In genomic region chr7:140025814-140026433, GRCh38 we compare ENCODE assay signal across 8 cellular contexts.
"Had no signal": no experiment of that assay in that cellular context is flagged by ENCODE, and none has a peak within 500 bp of the region (broad histone marks: within the 10 kb centered on the region; RNA-seq: fewer than 3 reads in every experiment).

No MANE protein-coding gene starts in this region.

- H3K27ac ChIP-seq: HL-60 had no signal

- H3K9me3 Mint-ChIP-seq: IgD-negative memory B cell had no signal

- H3K4me3 Mint-ChIP-seq: IgD-negative memory B cell had no signal

- H3K4me3 ChIP-seq: K562 had no signal

- H3K4me1 Mint-ChIP-seq: IgD-negative memory B cell had no signal

- DNase-seq: IMR-90, KBM-7, KG1 had no signal

- ATAC-seq: HepG2, K562 had no signal

- H3K27me3 Mint-ChIP-seq: IgD-negative memory B cell had no signal

- FAIRE-seq: HepG2, HTR-8/SVneo, K562 had no signal
